1 cellular context compared by ENCODE assay signal in genomic region chr6:27250955-27251671, GRCh38.
TF ChIP-seq lines count a peak whose summit lies in the region.

No MANE protein-coding gene starts in this region.

TF ChIP-seq in K562, 482 proteins besides CTCF, POLR2A, EP300 and RAD21 (continued from another document and continues in another):
- TF ChIP-seq SLC30A9 (CRISPR knock-in tag; IDR thresholded peaks at IDR 0.05), result no peak
- no peak for TF ChIP-seq FUS (optimal IDR thresholded peaks at IDR 0.05; ENCODE audit: low read depth, low read length)
- no peak for TF ChIP-seq MEF2D (tag; conservative IDR thresholded peaks at IDR 0.05; ENCODE audit: low read depth)
- TF ChIP-seq NCOA1 (IDR thresholded peaks at IDR 0.05; ENCODE audit: low read depth), result peak; percentile 33; the same call in 1 of the 2 replicates
- TF ChIP-seq RBM34 (IDR thresholded peaks at IDR 0.05; ENCODE audit: borderline replicate concordance, insufficient read depth, low read length), result no peak
- TF ChIP-seq, protein P1, sequence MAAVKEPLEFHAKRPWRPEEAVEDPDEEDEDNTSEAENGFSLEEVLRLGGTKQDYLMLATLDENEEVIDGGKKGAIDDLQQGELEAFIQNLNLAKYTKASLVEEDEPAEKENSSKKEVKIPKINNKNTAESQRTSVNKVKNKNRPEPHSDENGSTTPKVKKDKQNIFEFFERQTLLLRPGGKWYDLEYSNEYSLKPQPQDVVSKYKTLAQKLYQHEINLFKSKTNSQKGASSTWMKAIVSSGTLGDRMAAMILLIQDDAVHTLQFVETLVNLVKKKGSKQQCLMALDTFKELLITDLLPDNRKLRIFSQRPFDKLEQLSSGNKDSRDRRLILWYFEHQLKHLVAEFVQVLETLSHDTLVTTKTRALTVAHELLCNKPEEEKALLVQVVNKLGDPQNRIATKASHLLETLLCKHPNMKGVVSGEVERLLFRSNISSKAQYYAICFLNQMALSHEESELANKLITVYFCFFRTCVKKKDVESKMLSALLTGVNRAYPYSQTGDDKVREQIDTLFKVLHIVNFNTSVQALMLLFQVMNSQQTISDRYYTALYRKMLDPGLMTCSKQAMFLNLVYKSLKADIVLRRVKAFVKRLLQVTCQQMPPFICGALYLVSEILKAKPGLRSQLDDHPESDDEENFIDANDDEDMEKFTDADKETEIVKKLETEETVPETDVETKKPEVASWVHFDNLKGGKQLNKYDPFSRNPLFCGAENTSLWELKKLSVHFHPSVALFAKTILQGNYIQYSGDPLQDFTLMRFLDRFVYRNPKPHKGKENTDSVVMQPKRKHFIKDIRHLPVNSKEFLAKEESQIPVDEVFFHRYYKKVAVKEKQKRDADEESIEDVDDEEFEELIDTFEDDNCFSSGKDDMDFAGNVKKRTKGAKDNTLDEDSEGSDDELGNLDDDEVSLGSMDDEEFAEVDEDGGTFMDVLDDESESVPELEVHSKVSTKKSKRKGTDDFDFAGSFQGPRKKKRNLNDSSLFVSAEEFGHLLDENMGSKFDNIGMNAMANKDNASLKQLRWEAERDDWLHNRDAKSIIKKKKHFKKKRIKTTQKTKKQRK (IDR thresholded peaks at IDR 0.05; ENCODE audit: borderline replicate concordance, low read depth, low read length), result no peak
- peak; percentile 14; the same call in 1 of the 2 replicates for TF ChIP-seq SMAD4 (CRISPR knock-in tag; conservative IDR thresholded peaks at IDR 0.05)
- TF ChIP-seq CBX8 (IDR thresholded peaks at IDR 0.05; ENCODE audit: borderline replicate concordance, extremely low read depth, low read depth, low read length, poor library complexity, severe bottlenecking), result no peak
- TF ChIP-seq ZNF197 (CRISPR knock-in tag; IDR thresholded peaks at IDR 0.05; ENCODE audit: low read depth), result no peak
- no peak for TF ChIP-seq ZNF282 (CRISPR knock-in tag; IDR thresholded peaks at IDR 0.05)
- TF ChIP-seq SRSF3 (IDR thresholded peaks at IDR 0.05; ENCODE audit: insufficient read depth, low read length), result no peak
- TF ChIP-seq PHF21A (IDR thresholded peaks at IDR 0.05; ENCODE audit: borderline replicate concordance, low read depth), result peak; percentile 86; the same call in 1 of the 2 replicates
- no peak for TF ChIP-seq EWSR1 (IDR thresholded peaks at IDR 0.05; ENCODE audit: borderline replicate concordance, low read depth, partially characterized antibody)
- TF ChIP-seq C11orf30 (IDR thresholded peaks at IDR 0.05; ENCODE audit: low read depth), result no peak
- TF ChIP-seq ZNF24 (IDR thresholded peaks at IDR 0.05), result no peak
- TF ChIP-seq TRIM24 (IDR thresholded peaks at IDR 0.05), result peak in 1 of 2 experiments; percentile 31; a peak in 2 of 4 replicates
- TF ChIP-seq, protein P2, sequence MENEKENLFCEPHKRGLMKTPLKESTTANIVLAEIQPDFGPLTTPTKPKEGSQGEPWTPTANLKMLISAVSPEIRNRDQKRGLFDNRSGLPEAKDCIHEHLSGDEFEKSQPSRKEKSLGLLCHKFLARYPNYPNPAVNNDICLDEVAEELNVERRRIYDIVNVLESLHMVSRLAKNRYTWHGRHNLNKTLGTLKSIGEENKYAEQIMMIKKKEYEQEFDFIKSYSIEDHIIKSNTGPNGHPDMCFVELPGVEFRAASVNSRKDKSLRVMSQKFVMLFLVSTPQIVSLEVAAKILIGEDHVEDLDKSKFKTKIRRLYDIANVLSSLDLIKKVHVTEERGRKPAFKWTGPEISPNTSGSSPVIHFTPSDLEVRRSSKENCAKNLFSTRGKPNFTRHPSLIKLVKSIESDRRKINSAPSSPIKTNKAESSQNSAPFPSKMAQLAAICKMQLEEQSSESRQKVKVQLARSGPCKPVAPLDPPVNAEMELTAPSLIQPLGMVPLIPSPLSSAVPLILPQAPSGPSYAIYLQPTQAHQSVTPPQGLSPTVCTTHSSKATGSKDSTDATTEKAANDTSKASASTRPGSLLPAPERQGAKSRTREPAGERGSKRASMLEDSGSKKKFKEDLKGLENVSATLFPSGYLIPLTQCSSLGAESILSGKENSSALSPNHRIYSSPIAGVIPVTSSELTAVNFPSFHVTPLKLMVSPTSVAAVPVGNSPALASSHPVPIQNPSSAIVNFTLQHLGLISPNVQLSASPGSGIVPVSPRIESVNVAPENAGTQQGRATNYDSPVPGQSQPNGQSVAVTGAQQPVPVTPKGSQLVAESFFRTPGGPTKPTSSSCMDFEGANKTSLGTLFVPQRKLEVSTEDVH (IDR thresholded peaks at IDR 0.05; ENCODE audit: low read depth, partially characterized antibody), result peak; percentile 74
- peak; percentile 97 for TF ChIP-seq ATF7 (IDR thresholded peaks at IDR 0.05)
- no peak for TF ChIP-seq HDAC3 (IDR thresholded peaks at IDR 0.05; ENCODE audit: borderline replicate concordance, partially characterized antibody)
- peak in 2 of 3 experiments; percentile 26 to 68 for TF ChIP-seq YY1 (IDR thresholded peaks at IDR 0.05; ENCODE audit: borderline replicate concordance in 1 of 3, control insufficient read depth in 1 of 3, extremely low read depth in 1 of 3, insufficient read depth in 3 of 3, insufficient read length in 1 of 3, insufficient replicate concordance in 2 of 3, low read depth in 1 of 3, low read length in 2 of 3)
- TF ChIP-seq ZNF764 (CRISPR knock-in tag; IDR thresholded peaks at IDR 0.05; ENCODE audit: low read depth), result no peak
- no peak for TF ChIP-seq NONO (IDR thresholded peaks at IDR 0.05; ENCODE audit: low read depth in 2 of 2, low read length in 1 of 2)
- TF ChIP-seq, protein P3, sequence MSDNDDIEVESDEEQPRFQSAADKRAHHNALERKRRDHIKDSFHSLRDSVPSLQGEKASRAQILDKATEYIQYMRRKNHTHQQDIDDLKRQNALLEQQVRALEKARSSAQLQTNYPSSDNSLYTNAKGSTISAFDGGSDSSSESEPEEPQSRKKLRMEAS (CRISPR knock-in tag; IDR thresholded peaks at IDR 0.05), result peak; percentile 16; the same call in 1 of the 2 replicates
- TF ChIP-seq RBM17 (IDR thresholded peaks at IDR 0.05; ENCODE audit: borderline replicate concordance, low read depth, low read length), result no peak
- TF ChIP-seq, protein P4, sequence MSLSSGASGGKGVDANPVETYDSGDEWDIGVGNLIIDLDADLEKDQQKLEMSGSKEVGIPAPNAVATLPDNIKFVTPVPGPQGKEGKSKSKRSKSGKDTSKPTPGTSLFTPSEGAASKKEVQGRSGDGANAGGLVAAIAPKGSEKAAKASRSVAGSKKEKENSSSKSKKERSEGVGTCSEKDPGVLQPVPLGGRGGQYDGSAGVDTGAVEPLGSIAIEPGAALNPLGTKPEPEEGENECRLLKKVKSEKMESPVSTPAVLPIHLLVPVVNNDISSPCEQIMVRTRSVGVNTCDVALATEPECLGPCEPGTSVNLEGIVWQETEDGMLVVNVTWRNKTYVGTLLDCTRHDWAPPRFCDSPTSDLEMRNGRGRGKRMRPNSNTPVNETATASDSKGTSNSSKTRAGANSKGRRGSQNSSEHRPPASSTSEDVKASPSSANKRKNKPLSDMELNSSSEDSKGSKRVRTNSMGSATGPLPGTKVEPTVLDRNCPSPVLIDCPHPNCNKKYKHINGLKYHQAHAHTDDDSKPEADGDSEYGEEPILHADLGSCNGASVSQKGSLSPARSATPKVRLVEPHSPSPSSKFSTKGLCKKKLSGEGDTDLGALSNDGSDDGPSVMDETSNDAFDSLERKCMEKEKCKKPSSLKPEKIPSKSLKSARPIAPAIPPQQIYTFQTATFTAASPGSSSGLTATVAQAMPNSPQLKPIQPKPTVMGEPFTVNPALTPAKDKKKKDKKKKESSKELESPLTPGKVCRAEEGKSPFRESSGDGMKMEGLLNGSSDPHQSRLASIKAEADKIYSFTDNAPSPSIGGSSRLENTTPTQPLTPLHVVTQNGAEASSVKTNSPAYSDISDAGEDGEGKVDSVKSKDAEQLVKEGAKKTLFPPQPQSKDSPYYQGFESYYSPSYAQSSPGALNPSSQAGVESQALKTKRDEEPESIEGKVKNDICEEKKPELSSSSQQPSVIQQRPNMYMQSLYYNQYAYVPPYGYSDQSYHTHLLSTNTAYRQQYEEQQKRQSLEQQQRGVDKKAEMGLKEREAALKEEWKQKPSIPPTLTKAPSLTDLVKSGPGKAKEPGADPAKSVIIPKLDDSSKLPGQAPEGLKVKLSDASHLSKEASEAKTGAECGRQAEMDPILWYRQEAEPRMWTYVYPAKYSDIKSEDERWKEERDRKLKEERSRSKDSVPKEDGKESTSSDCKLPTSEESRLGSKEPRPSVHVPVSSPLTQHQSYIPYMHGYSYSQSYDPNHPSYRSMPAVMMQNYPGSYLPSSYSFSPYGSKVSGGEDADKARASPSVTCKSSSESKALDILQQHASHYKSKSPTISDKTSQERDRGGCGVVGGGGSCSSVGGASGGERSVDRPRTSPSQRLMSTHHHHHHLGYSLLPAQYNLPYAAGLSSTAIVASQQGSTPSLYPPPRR (CRISPR knock-in tag; IDR thresholded peaks at IDR 0.05; ENCODE audit: borderline replicate concordance), result no peak
- peak; percentile 50 for TF ChIP-seq MYC (IDR thresholded peaks at IDR 0.05; ENCODE audit: low read depth, low read length)
- TF ChIP-seq MYC (CRISPR knock-in tag; IDR thresholded peaks at IDR 0.05; ENCODE audit: borderline replicate concordance, low read depth), result 0 out of 2 replicates have a peak, but pooled peaks have one; percentile 55
- peak; percentile 19 for TF ChIP-seq KDM5B (IDR thresholded peaks at IDR 0.05; ENCODE audit: insufficient replicate concordance, low read depth, low read length)
- no peak; the same call in 1 of the 2 replicates for TF ChIP-seq ZC3H8 (IDR thresholded peaks at IDR 0.05)
- no peak for TF ChIP-seq ZFP1 (CRISPR knock-in tag; IDR thresholded peaks at IDR 0.05)
- TF ChIP-seq GABPB2 (CRISPR knock-in tag; conservative IDR thresholded peaks at IDR 0.05), result no peak
- TF ChIP-seq ZNF316 (IDR thresholded peaks at IDR 0.05), result peak; percentile 27; the same call in 1 of the 2 replicates
- peak; percentile 18; the same call in 1 of the 2 replicates for TF ChIP-seq SMARCA5 (IDR thresholded peaks at IDR 0.05)
- no peak for TF ChIP-seq HDAC6 (IDR thresholded peaks at IDR 0.05; ENCODE audit: low read depth, low read length)
- peak; percentile 24; the same call in 1 of the 2 replicates for TF ChIP-seq PKNOX1 (IDR thresholded peaks at IDR 0.05)
- TF ChIP-seq BCLAF1 (IDR thresholded peaks at IDR 0.05; ENCODE audit: borderline replicate concordance in 1 of 2, control insufficient read depth in 1 of 2, low read depth in 2 of 2, low read length in 1 of 2), result no peak
- no peak for TF ChIP-seq BRF1 (IDR thresholded peaks at IDR 0.05; ENCODE audit: borderline replicate concordance, extremely low read depth, insufficient read length)
- TF ChIP-seq FOXA3 (CRISPR knock-in tag; conservative IDR thresholded peaks at IDR 0.05 in 1 of 2, IDR thresholded peaks at IDR 0.05 in 1 of 2), result peak in 1 of 2 experiments; percentile 61; a peak in 2 of 4 replicates
- peak; percentile 10; the same call in 1 of the 2 replicates for TF ChIP-seq SP1 (CRISPR knock-in tag; IDR thresholded peaks at IDR 0.05)
- TF ChIP-seq, protein P5, sequence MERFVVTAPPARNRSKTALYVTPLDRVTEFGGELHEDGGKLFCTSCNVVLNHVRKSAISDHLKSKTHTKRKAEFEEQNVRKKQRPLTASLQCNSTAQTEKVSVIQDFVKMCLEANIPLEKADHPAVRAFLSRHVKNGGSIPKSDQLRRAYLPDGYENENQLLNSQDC (CRISPR knock-in tag; IDR thresholded peaks at IDR 0.05), result no peak
- TF ChIP-seq, protein P6, sequence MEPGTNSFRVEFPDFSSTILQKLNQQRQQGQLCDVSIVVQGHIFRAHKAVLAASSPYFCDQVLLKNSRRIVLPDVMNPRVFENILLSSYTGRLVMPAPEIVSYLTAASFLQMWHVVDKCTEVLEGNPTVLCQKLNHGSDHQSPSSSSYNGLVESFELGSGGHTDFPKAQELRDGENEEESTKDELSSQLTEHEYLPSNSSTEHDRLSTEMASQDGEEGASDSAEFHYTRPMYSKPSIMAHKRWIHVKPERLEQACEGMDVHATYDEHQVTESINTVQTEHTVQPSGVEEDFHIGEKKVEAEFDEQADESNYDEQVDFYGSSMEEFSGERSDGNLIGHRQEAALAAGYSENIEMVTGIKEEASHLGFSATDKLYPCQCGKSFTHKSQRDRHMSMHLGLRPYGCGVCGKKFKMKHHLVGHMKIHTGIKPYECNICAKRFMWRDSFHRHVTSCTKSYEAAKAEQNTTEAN (CRISPR knock-in tag; IDR thresholded peaks at IDR 0.05), result peak; percentile 61; the same call in 1 of the 2 replicates
